9 cellular contexts compared by ENCODE assay signal in genomic region chr15:43184407-43185160, GRCh38. TPM values are rescaled to one million over a fixed set of nuclear protein-coding genes. Genes with fewer than 3 reads are reported as not detected.
DNase-seq lines count a peak whose midpoint lies in the region; ATAC-seq and TF ChIP-seq lines count a peak whose summit lies in the region.
"Had no signal": no experiment of that assay in that cellular context is flagged by ENCODE, and none has a peak within 500 bp of the region (broad histone marks: within the 10 kb centered on the region; RNA-seq: fewer than 3 reads in every experiment).

No MANE protein-coding gene starts in this region.

- peaks cover 0 to 1% (median 0%) of the 10 kb centered on the region in 7 donors for H3K9me3 Mint-ChIP-seq in CD4-positive, CD25-positive, alpha-beta regulatory T cell

- H3K4me1 ChIP-seq in CD4-positive, CD25-positive, alpha-beta regulatory T cell (ENCODE audit: control insufficient read depth, insufficient read depth, low read length, poor library complexity, severe bottlenecking), result peaks cover 36% of the 10 kb centered on the region
- no peaks in the 10 kb centered on the region for H3K4me1 ChIP-seq in MM.1S (ENCODE audit: low read length)
- peaks cover 14% of the 10 kb centered on the region for H3K4me1 ChIP-seq in effector memory CD4-positive, alpha-beta T cell (ENCODE audit: control insufficient read depth, insufficient read depth, low read length, poor library complexity, severe bottlenecking)

- H3K9me3 ChIP-seq in CD4-positive, CD25-positive, alpha-beta regulatory T cell (ENCODE audit: control insufficient read depth in 2 of 2, low read length in 2 of 2), result no peaks in the 10 kb centered on the region
- H3K9me3 ChIP-seq in MM.1S (replicated peaks; ENCODE audit: insufficient read depth, low read length) (no peaks in the 10 kb centered on the region), neural cell (ENCODE audit: low read length) (no peaks in the 10 kb centered on the region)
- no peaks in the 10 kb centered on the region for H3K9me3 ChIP-seq in effector memory CD4-positive, alpha-beta T cell (ENCODE audit: control insufficient read depth, low read length)

- intact Hi-C loops in posterior cingulate gyrus (cut with DNase I), result loop anchor here (5.0 to 10.0 kb wide), 2 partner anchors 80 to 103 kb away; partner anchors contain the start of gene UBR1

- no peak for TF ChIP-seq EP300 in neural cell (conservative IDR thresholded peaks at IDR 0.05; ENCODE audit: poor library complexity, severe bottlenecking)

- H3K27me3 ChIP-seq in CD4-positive, CD25-positive, alpha-beta regulatory T cell (ENCODE audit: control insufficient read depth, insufficient read depth, low read length), result no peaks in the 10 kb centered on the region
- no peaks in the 10 kb centered on the region for H3K27me3 ChIP-seq in MM.1S (replicated peaks; ENCODE audit: insufficient read depth, low read length)
- no peaks in the 10 kb centered on the region for H3K27me3 ChIP-seq in effector memory CD4-positive, alpha-beta T cell (replicated peaks; ENCODE audit: control insufficient read depth, insufficient read depth, low read length, poor library complexity, severe bottlenecking)
- H3K27me3 ChIP-seq in neural cell (ENCODE audit: insufficient read depth, low read depth, low read length), result no peaks in the 10 kb centered on the region

- peaks cover 18% of the 10 kb centered on the region for H3K79me2 ChIP-seq in MM.1S (ENCODE audit: low read length)
- peaks cover 16% of the 10 kb centered on the region for H3K79me2 ChIP-seq in neural cell (replicated peaks; ENCODE audit: insufficient read depth, low read length)

- H3K4me3 ChIP-seq in CD4-positive, CD25-positive, alpha-beta regulatory T cell (ENCODE audit: low read depth, low read length), result peak overlapping the region; percentile 10
- H3K4me3 ChIP-seq in MM.1S (ENCODE audit: low read length), result no peak overlapping the region
- H3K4me3 ChIP-seq in effector memory CD4-positive, alpha-beta T cell (ENCODE audit: insufficient read depth, low read depth, low read length, poor library complexity, severe bottlenecking), result peak overlapping the region; percentile 78
- H3K4me3 ChIP-seq in neural cell (ENCODE audit: low read length), result peak overlapping the region; percentile 80

- H3K4me1 Mint-ChIP-seq in CD4-positive, CD25-positive, alpha-beta regulatory T cell, result peaks cover 26 to 48% (median 42%) of the 10 kb centered on the region in 4 donors

- peak overlapping the region; percentile 95 for H3K27ac ChIP-seq in CD4-positive, CD25-positive, alpha-beta regulatory T cell (ENCODE audit: insufficient read depth, low read length, poor library complexity, severe bottlenecking)
- H3K27ac ChIP-seq in MM.1S (ENCODE audit: low read length) (no peak overlapping the region; the same call in 1 of the 2 replicates), neural cell (ENCODE audit: low read length) (peak overlapping the region; percentile 75)
- peak overlapping the region; percentile 84 for H3K27ac ChIP-seq in effector memory CD4-positive, alpha-beta T cell (ENCODE audit: insufficient read depth, low read length, poor library complexity, severe bottlenecking)

- H3K4me2 ChIP-seq in MM.1S (ENCODE audit: low read depth, low read length) (peak overlapping the region; percentile 32; the same call in 1 of the 2 replicates), neural cell (ENCODE audit: low read length) (peak overlapping the region; percentile 87)

- DNase-seq in CD4-positive, CD25-positive, alpha-beta regulatory T cell, result peak in 1 of 3 donors; percentile 19
- DNase-seq in MM.1S, result no peak
- DNase-seq in effector memory CD4-positive, alpha-beta T cell, result no peak
- no peak for DNase-seq in stimulated activated naive CD4-positive, alpha-beta T cell (lab: John Stamatoyannopoulos, UW)
- DNase-seq in posterior cingulate gyrus, result no peak

- peaks cover 10% of the 10 kb centered on the region for H3K36me3 Mint-ChIP-seq in CD4-positive, CD25-positive, alpha-beta regulatory T cell

- H3K27ac Mint-ChIP-seq in CD4-positive, CD25-positive, alpha-beta regulatory T cell, result peak overlapping the region; percentile 97 to 98 (median 98)

- H3K36me3 ChIP-seq in CD4-positive, CD25-positive, alpha-beta regulatory T cell (ENCODE audit: control insufficient read depth, insufficient read depth, low read length), result peaks cover 28% of the 10 kb centered on the region
- H3K36me3 ChIP-seq in MM.1S (replicated peaks; ENCODE audit: insufficient read depth, low read length) (peaks cover 2% of the 10 kb centered on the region; the same call in 1 of the 2 replicates), neural cell (ENCODE audit: insufficient read depth, low read length) (no peaks in the 10 kb centered on the region)
- peaks cover 8% of the 10 kb centered on the region for H3K36me3 ChIP-seq in effector memory CD4-positive, alpha-beta T cell (ENCODE audit: control insufficient read depth, insufficient read depth, low read length)

- no peak overlapping the region for H2AFZ ChIP-seq in MM.1S (ENCODE audit: low read length)
- peak overlapping the region; percentile 99 for H2AFZ ChIP-seq in neural cell (ENCODE audit: low read depth, low read length)

- H3K9me2 ChIP-seq in MM.1S (replicated peaks; ENCODE audit: insufficient read depth, low read length) (no peaks in the 10 kb centered on the region), neural cell (ENCODE audit: insufficient read depth, low read length) (no peaks in the 10 kb centered on the region)

- H3K4me3 Mint-ChIP-seq in CD4-positive, CD25-positive, alpha-beta regulatory T cell, result peak overlapping the region; percentile 96 to 99 (median 98)

- H3F3A ChIP-seq in MM.1S (ENCODE audit: insufficient read depth, low read length) (peaks cover 17% of the 10 kb centered on the region), neural cell (ENCODE audit: insufficient read depth, low read length, poor library complexity, severe bottlenecking) (no peaks in the 10 kb centered on the region)

- no peaks in the 10 kb centered on the region for H4K20me1 ChIP-seq in MM.1S (ENCODE audit: insufficient read depth, low read length)
- no peaks in the 10 kb centered on the region for H4K20me1 ChIP-seq in neural cell (ENCODE audit: insufficient read depth)

- no peaks in the 10 kb centered on the region for H3K27me3 Mint-ChIP-seq in CD4-positive, CD25-positive, alpha-beta regulatory T cell

- H3K9ac ChIP-seq in MM.1S (ENCODE audit: low read length) (no peak overlapping the region), neural cell (ENCODE audit: low read length) (peak overlapping the region; percentile 91)

- ATAC-seq in CD4-positive, CD25-positive, alpha-beta regulatory T cell (ENCODE audit: low read depth in 2 of 2), result no peak
- no peak for ATAC-seq in GM19324 (IDR thresholded peaks at IDR 0.05; ENCODE audit: low FRiP score, unreplicated experiment)
- no peak for ATAC-seq in GM18519 (IDR thresholded peaks at IDR 0.05; ENCODE audit: low FRiP score, unreplicated experiment)

- no peak for TF ChIP-seq CTCF in MM.1S (IDR thresholded peaks at IDR 0.05; ENCODE audit: low read length)
- TF ChIP-seq CTCF in neural cell (IDR thresholded peaks at IDR 0.05; ENCODE audit: poor library complexity, severe bottlenecking), result no peak

- no peak for TF ChIP-seq RAD21 in neural cell (conservative IDR thresholded peaks at IDR 0.05)

TF ChIP-seq in neural cell, 6 proteins besides CTCF, POLR2A, EP300 and RAD21:
- no peak for TF ChIP-seq SMC3 (conservative IDR thresholded peaks at IDR 0.05; ENCODE audit: poor library complexity)
- no peak for TF ChIP-seq POLR2AphosphoS5 (IDR thresholded peaks at IDR 0.05)
- TF ChIP-seq MXI1 (conservative IDR thresholded peaks at IDR 0.05; ENCODE audit: poor library complexity, severe bottlenecking), result no peak
- no peak for TF ChIP-seq REST (IDR thresholded peaks at IDR 0.05; ENCODE audit: borderline replicate concordance)
- TF ChIP-seq EZH2 (IDR thresholded peaks at IDR 0.05; ENCODE audit: borderline replicate concordance, insufficient read depth, low read length, poor library complexity, severe bottlenecking), result no peak
- peak; percentile 20 for TF ChIP-seq TAF1 (IDR thresholded peaks at IDR 0.05; ENCODE audit: low read depth)

RNA-seq across cellular contexts. Expression of gene CCNDBP1, which starts 0.6 kb away (rescaled TPM):
- total RNA-seq in CD4-positive, CD25-positive, alpha-beta regulatory T cell, result 111 TPM
- 100 to 1,000 TPM; 301 to 352 (median 314) TPM for polyA plus RNA-seq in CD4-positive, CD25-positive, alpha-beta regulatory T cell
- 67.6 and 89.2 TPM in 2 replicates for polyA plus RNA-seq in neural cell
- 25.4 and 32.4 TPM in 2 replicates for polyA minus RNA-seq in neural cell

RNA-seq across cellular contexts. Expression of gene EPB42, which starts 36.2 kb away (rescaled TPM):
- not detected for total RNA-seq in CD4-positive, CD25-positive, alpha-beta regulatory T cell
- polyA plus RNA-seq in CD4-positive, CD25-positive, alpha-beta regulatory T cell, result under 1 TPM in 1 of 4 donors, not detected in 3; 0.53 TPM
- polyA plus RNA-seq in neural cell, result not detected in 2 replicates
- polyA minus RNA-seq in neural cell, result not detected in 2 replicates
- total RNA-seq: left colon had no signal

RNA-seq across cellular contexts. Expression of gene TMEM62, which starts 51.2 kb away (rescaled TPM):
- total RNA-seq in CD4-positive, CD25-positive, alpha-beta regulatory T cell, result 30.0 TPM
- polyA plus RNA-seq in CD4-positive, CD25-positive, alpha-beta regulatory T cell, result 10 to 100 TPM; 11.4 to 18.1 (median 14.2) TPM
- polyA plus RNA-seq in neural cell, result 8.7 and 14.3 TPM in 2 replicates
- polyA minus RNA-seq in neural cell, result 10.5 and 12.5 TPM in 2 replicates
